Comparison of ENCODE assay signal across 21 cellular contexts in the genomic region with DNA sequence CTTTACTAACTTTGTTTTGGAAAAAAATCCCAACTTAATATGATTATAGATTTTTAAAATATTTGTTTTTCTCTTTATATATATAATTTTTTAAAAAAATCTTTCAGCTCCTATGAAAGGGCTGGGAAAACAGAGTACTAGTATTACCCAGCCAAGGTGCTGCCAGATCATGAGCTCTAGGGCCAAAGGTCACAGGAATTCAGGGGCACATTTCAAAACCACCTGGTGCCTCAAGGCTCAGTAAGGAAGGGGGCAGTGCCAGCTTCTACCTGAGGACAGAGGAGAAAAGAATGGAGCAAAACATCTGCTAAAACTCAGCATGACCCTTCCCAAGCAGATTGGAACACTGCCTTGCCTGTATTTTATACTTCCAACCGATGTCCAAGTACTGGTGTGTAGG.
DNase-seq lines count a peak whose midpoint lies in the region; ATAC-seq, FAIRE-seq and TF ChIP-seq lines count a peak whose summit lies in the region.
"Had no signal": no experiment of that assay in that cellular context is flagged by ENCODE, and none has a peak within 500 bp of the region (broad histone marks: within the 10 kb centered on the region; RNA-seq: fewer than 3 reads in every experiment).

No MANE protein-coding gene starts in this region.

- H3F3A ChIP-seq in neural progenitor cell (ENCODE audit: low read depth) = peaks cover 5% of the 10 kb centered on the region

- H2AFZ ChIP-seq in HepG2 (ENCODE audit: low read length) (no peak overlapping the region), neural progenitor cell (replicated peaks) (no peak overlapping the region)

- H3K36me3 ChIP-seq in HepG2 (replicated peaks in 1 of 2; ENCODE audit: control insufficient read depth in 1 of 2, insufficient read depth in 2 of 2, low read length in 2 of 2) (no peaks in the 10 kb centered on the region), neural progenitor cell (no peaks in the 10 kb centered on the region)
- H3K36me3 ChIP-seq: BLaER1 had no signal

- peaks cover 5% of the 10 kb centered on the region for H3K9me3 Mint-ChIP-seq in neural progenitor cell
- H3K9me3 Mint-ChIP-seq: CD4-positive, CD25-positive, alpha-beta regulatory T cell had no signal

- in situ Hi-C loops in HepG2 (cut with HindIII; ENCODE audit: extremely low pct_ligation_motif_present, low pct_unique_long_range_greater_than_20kb) = loop anchor here (25.0 kb wide), 1 partner anchor 490 kb away; no protein-coding TSS in a partner anchor

- ATAC-seq in HepG2 = no peak
- ATAC-seq: CD8-positive, alpha-beta T cell; GM12878 had no signal

- H3K4me1 ChIP-seq in HepG2 (ENCODE audit: insufficient read depth, low read length) (0 out of 2 replicates have a peak, but pooled peaks cover 5% of the 10 kb centered on the region), neural progenitor cell (peaks cover 17% of the 10 kb centered on the region)
- H3K4me1 ChIP-seq: BLaER1, Caco-2 had no signal

- TF ChIP-seq RAD21 in HepG2 (CRISPR knock-in tag; IDR thresholded peaks at IDR 0.05) = no peak

- H3K9ac ChIP-seq in HepG2 (ENCODE audit: insufficient read depth, low read depth, low read length) = no peak overlapping the region
- no peak overlapping the region for H3K9ac ChIP-seq in neural progenitor cell
- H3K9ac ChIP-seq: BLaER1 had no signal

- TF ChIP-seq CTCF in HepG2 (CRISPR knock-in tag; IDR thresholded peaks at IDR 0.05) (no peak), neural progenitor cell (IDR thresholded peaks at IDR 0.05) (no peak)

- POLR2A ChIA-PET in HepG2 (lab: Yijun Ruan, JAX) = no interaction called here

- no peaks in the 10 kb centered on the region for H3K79me2 ChIP-seq in HepG2 (ENCODE audit: insufficient read depth, low read length)
- no peaks in the 10 kb centered on the region for H3K79me2 ChIP-seq in neural progenitor cell (ENCODE audit: low read depth)

- H3K4me1 Mint-ChIP-seq in neural progenitor cell = peaks cover 11% of the 10 kb centered on the region
- H3K4me1 Mint-ChIP-seq: B cell; CD4-positive, CD25-positive, alpha-beta regulatory T cell had no signal

- H3K36me3 Mint-ChIP-seq in neural progenitor cell = peaks cover 7% of the 10 kb centered on the region
- H3K36me3 Mint-ChIP-seq: CD4-positive, CD25-positive, alpha-beta regulatory T cell; CD8-positive, alpha-beta T cell had no signal

- TF ChIP-seq POLR2A in HepG2 (IDR thresholded peaks at IDR 0.05; ENCODE audit: insufficient read depth in 1 of 2, low read depth in 2 of 2, low read length in 2 of 2) = no peak

- H3K4me3 ChIP-seq in HepG2 (replicated peaks in 1 of 3; ENCODE audit: insufficient read depth in 1 of 3, low read depth in 2 of 3, low read length in 3 of 3) (no peak overlapping the region), neural progenitor cell (no peak overlapping the region)
- H3K4me3 ChIP-seq: BLaER1, GM12878 had no signal

- H3K27ac ChIP-seq in HepG2 (ENCODE audit: extremely low read length, insufficient read depth, low read length) (no peak overlapping the region), neural progenitor cell (no peak overlapping the region)
- H3K27ac ChIP-seq: 22Rv1, BLaER1, C4-2B had no signal

- no peaks in the 10 kb centered on the region for H3K9me3 ChIP-seq in HepG2 (ENCODE audit: low read length)
- no peaks in the 10 kb centered on the region for H3K9me3 ChIP-seq in neural progenitor cell (ENCODE audit: low read depth)
- H3K9me3 ChIP-seq: BLaER1, Caco-2 had no signal

- no TSS peak for BruUV-seq in HepG2 (replicated peaks; lab: Mats Ljungman, UMichigan)

- no peak overlapping the region for H3K4me3 Mint-ChIP-seq in neural progenitor cell
- H3K4me3 Mint-ChIP-seq: B cell; CD4-positive, CD25-positive, alpha-beta regulatory T cell; CD8-positive, alpha-beta T cell had no signal

- H4K20me1 ChIP-seq in HepG2 (ENCODE audit: insufficient read depth, low read length) = no peaks in the 10 kb centered on the region
- H4K20me1 ChIP-seq in neural progenitor cell (ENCODE audit: low read depth) = no peaks in the 10 kb centered on the region
- H4K20me1 ChIP-seq: BLaER1 had no signal

- no peak overlapping the region for H3K27ac Mint-ChIP-seq in neural progenitor cell
- H3K27ac Mint-ChIP-seq: B cell; CD4-positive, CD25-positive, alpha-beta regulatory T cell; CD8-positive, alpha-beta T cell had no signal

- FAIRE-seq in HepG2 (lab: Jason Lieb, UNC) = no peak
- FAIRE-seq: GM12878, GM19239 had no signal

- H3K4me2 ChIP-seq in HepG2 (ENCODE audit: low read depth, low read length) (no peak overlapping the region), neural progenitor cell (peak overlapping the region; percentile 33)
- H3K4me2 ChIP-seq: BLaER1 had no signal

- intact Hi-C loops in HepG2 (cut with micrococcal nuclease; ENCODE audit: unreplicated experiment) = no loop called here

- H3K27me3 ChIP-seq in HepG2 (ENCODE audit: control insufficient read depth in 1 of 2, insufficient read depth in 2 of 2, low read length in 2 of 2) (no peaks in the 10 kb centered on the region), neural progenitor cell (no peaks in the 10 kb centered on the region)
- H3K27me3 ChIP-seq: BLaER1 had no signal

- TF ChIP-seq EP300 in HepG2 (IDR thresholded peaks at IDR 0.05; ENCODE audit: low read depth in 2 of 2, low read length in 2 of 2) = no peak
- no peak for TF ChIP-seq EP300 in HepG2 (CRISPR knock-in tag; IDR thresholded peaks at IDR 0.05; ENCODE audit: borderline replicate concordance)

- no peaks in the 10 kb centered on the region for H3K27me3 Mint-ChIP-seq in neural progenitor cell (ENCODE audit: insufficient read depth, low read depth)
- H3K27me3 Mint-ChIP-seq: B cell; CD4-positive, CD25-positive, alpha-beta regulatory T cell had no signal

- 100% methylated on average over 1 of the region's 1 CpG for WGBS in HepG2 (ENCODE audit: low lambda C conversion rate)

- DNase-seq in NCI-H69 (lab: John Stamatoyannopoulos, UW) = peak; percentile 16
- no peak for DNase-seq in HepG2 (ENCODE audit: low spot score)
- no peak for DNase-seq in neural progenitor cell (ENCODE audit: low spot score)
- DNase-seq in HuH-7.5 (ENCODE audit: low spot score) = no peak
- DNase-seq in stimulated activated CD4-positive, alpha-beta T cell treated with anti-CD3 and anti-CD28 coated beads, Interleukin-4, amount 100 ng/mL, for 1 hour = no peak
- DNase-seq in NCI-H524 (lab: John Stamatoyannopoulos, UW) = no peak
- DNase-seq: Caco-2; CD4-positive, CD25-positive, alpha-beta regulatory T cell; CD8-positive, alpha-beta T cell; DMS153; DND-41; GDM1; GOT3; H7; HCEC 1CT had no signal

- CTCF ChIA-PET in HepG2 (lab: Yijun Ruan, JAX; ENCODE audit: low intra/inter-chr PET ratio, low total read pairs) = no interaction called here

TF ChIP-seq in HepG2, 621 proteins besides CTCF, POLR2A, EP300 and RAD21:
- TF ChIP-seq ZMYM4 (CRISPR knock-in tag; IDR thresholded peaks at IDR 0.05) (peak; percentile 18; the same call in 1 of the 2 replicates), NR2F6 (IDR thresholded peaks at IDR 0.05) (no peak), NR2F6 (CRISPR knock-in tag; IDR thresholded peaks at IDR 0.05) (0 out of 2 replicates have a peak, but pooled peaks have one; percentile 10), KMT2B (CRISPR knock-in tag; IDR thresholded peaks at IDR 0.05) (no peak)
TF ChIP-seq in HepG2: peak in this region for 2.
